In genomic region chr18:73891572-73892421, GRCh38 we compare ENCODE assay signal across 14 cellular contexts.
DNase-seq lines count a peak whose midpoint lies in the region; TF ChIP-seq lines count a peak whose summit lies in the region.
"Had no signal": no experiment of that assay in that cellular context is flagged by ENCODE, and none has a peak within 500 bp of the region (broad histone marks: within the 10 kb centered on the region; RNA-seq: fewer than 3 reads in every experiment).

No MANE protein-coding gene starts in this region.

- peaks cover 4% of the 10 kb centered on the region for H3K27me3 Mint-ChIP-seq in nephron progenitor cell (ENCODE audit: low read depth, poor library complexity)

- DNase-seq in NCI-H748 (lab: John Stamatoyannopoulos, UW; ENCODE audit: unreplicated experiment) (peak; percentile 64), NCI-H748 treated with DMSO at 0.1 percent for 48 hours (lab: John Stamatoyannopoulos, UW) (no peak), Kasumi-1 (lab: John Stamatoyannopoulos, UW) (peak; percentile 3 to 8), astrocyte of the spinal cord (ENCODE audit: low read depth, low spot score) (no peak), nephron progenitor cell (peak; percentile 65), posterior vena cava (ENCODE audit: low spot score) (no peak), NCI-H187 (lab: John Stamatoyannopoulos, UW) (no peak), GM10266 (ENCODE audit: extremely low spot score) (no peak)
- DNase-seq: GOT3, KG1, naive B cell, small intestine, SW 1271 had no signal

- in situ Hi-C loops in astrocyte of the spinal cord (cut with HindIII; ENCODE audit: low sequenced_read_pairs): no loop called here

- H3K36me3 Mint-ChIP-seq in nephron progenitor cell (ENCODE audit: low read depth): no peaks in the 10 kb centered on the region
- H3K36me3 Mint-ChIP-seq: naive B cell had no signal

- peaks cover 44% of the 10 kb centered on the region for H3K4me1 Mint-ChIP-seq in nephron progenitor cell
- H3K4me1 Mint-ChIP-seq: naive B cell had no signal

- H3K9me3 Mint-ChIP-seq in nephron progenitor cell: no peaks in the 10 kb centered on the region
- H3K9me3 Mint-ChIP-seq: naive B cell had no signal

- H3K27ac Mint-ChIP-seq in nephron progenitor cell: no peak overlapping the region
- H3K27ac Mint-ChIP-seq: naive B cell had no signal

- peak overlapping the region; percentile 26 for H3K4me3 Mint-ChIP-seq in nephron progenitor cell
- H3K4me3 Mint-ChIP-seq: naive B cell had no signal

- intact Hi-C loops in posterior vena cava (cut with DNase I): no loop called here

- H3K4me3 ChIP-seq in astrocyte of the spinal cord (ENCODE audit: low read depth, low read length): no peak overlapping the region
- H3K4me3 ChIP-seq: ascending aorta had no signal

- TF ChIP-seq CTCF in astrocyte of the spinal cord (IDR thresholded peaks at IDR 0.05; ENCODE audit: low read depth, low read length) (peak; percentile 18), nephron progenitor cell (IDR thresholded peaks at IDR 0.05) (peak; percentile 36), GM10266 (IDR thresholded peaks at IDR 0.05; ENCODE audit: control insufficient read depth, insufficient read depth, low read depth, missing control alignments) (no peak)

Comparison
In these comparisons a context has a peak if more than half of its experiments do, and no peak if none do; other contexts are left out.
1. DNase-seq: peak in NCI-H748 (single experiment), Kasumi-1 (2 of 2) and nephron progenitor cell (single experiment); none in NCI-H748 treated with DMSO at 0.1 percent for 48 hours (single experiment), astrocyte of the spinal cord (single experiment), posterior vena cava (single experiment), NCI-H187 (0 of 2) and GM10266 (single experiment).